In genomic region chr11:763549-764321, GRCh38 we compare ENCODE assay signal across 12 cellular contexts. TPM values are rescaled to one million over a fixed set of nuclear protein-coding genes. Genes with fewer than 3 reads are reported as not detected.
DNase-seq lines count a peak whose midpoint lies in the region; ATAC-seq, FAIRE-seq and TF ChIP-seq lines count a peak whose summit lies in the region.
"Had no signal": no experiment of that assay in that cellular context is flagged by ENCODE, and none has a peak within 500 bp of the region (broad histone marks: within the 10 kb centered on the region; RNA-seq: fewer than 3 reads in every experiment).

No MANE protein-coding gene starts in this region.

- H3K27me3 ChIP-seq in IMR-90 (ENCODE audit: control insufficient read depth, insufficient read depth, low read length) (no peaks in the 10 kb centered on the region), dorsolateral prefrontal cortex (no peaks in the 10 kb centered on the region), small intestine (ENCODE audit: control insufficient read depth in 2 of 2, insufficient read depth in 2 of 2, low read length in 2 of 2) (no peaks in the 10 kb centered on the region)
- H3K27me3 ChIP-seq: upper lobe of right lung had no signal

- H3K9me3 ChIP-seq in ES-I3 (ENCODE audit: control insufficient read depth, insufficient read depth, low read length) (no peaks in the 10 kb centered on the region), IMR-90 (ENCODE audit: control insufficient read depth, insufficient read depth, low read length) (no peaks in the 10 kb centered on the region), small intestine (ENCODE audit: control insufficient read depth, low read depth) (no peaks in the 10 kb centered on the region)
- H3K9me3 ChIP-seq: upper lobe of right lung had no signal

- no peak for TF ChIP-seq RAD21 in IMR-90 (IDR thresholded peaks at IDR 0.05; ENCODE audit: low read length)

- TF ChIP-seq POLR2A in IMR-90 (IDR thresholded peaks at IDR 0.05; ENCODE audit: low read depth, low read length), result no peak

- H3K27ac ChIP-seq in IMR-90 (ENCODE audit: insufficient read depth, low read length) (no peak overlapping the region), dorsolateral prefrontal cortex (peak overlapping the region in 46 of 59 donors; percentile 10 to 84 (median 58)), small intestine (ENCODE audit: low read depth in 1 of 2, low read length in 1 of 2) (peak overlapping the region; percentile 52 to 56)

- peaks cover 41% of the 10 kb centered on the region for H3K36me3 ChIP-seq in ES-I3 (ENCODE audit: insufficient read depth, low read length)
- H3K36me3 ChIP-seq in IMR-90 (ENCODE audit: control insufficient read depth, insufficient read depth, low read length), result peaks cover 65% of the 10 kb centered on the region
- H3K36me3 ChIP-seq in small intestine (ENCODE audit: control insufficient read depth in 2 of 2, insufficient read depth in 2 of 2, low read length in 2 of 2), result peaks cover 9 to 18% of the 10 kb centered on the region in 2 donors

- H4K20me1 ChIP-seq in IMR-90 (ENCODE audit: insufficient read depth, low read length), result peaks cover 43% of the 10 kb centered on the region

- in situ Hi-C loops in IMR-90 (cut with MboI; ENCODE audit: low sequenced_read_pairs), result no loop called here

- WGBS in IMR-90 (ENCODE audit: extremely low coverage in 2 of 2, insufficient read length in 1 of 2), 2 experiments, result 98% methylated on average over 9 of the region's 22 CpGs; no CpG with 5 or more reads in 1 of the 2 experiments
- WGBS in small intestine, 3 donors, result 82 to 85% (median 85%) methylated on average over 16 to 22 of the region's 22 CpGs

- no peak for TF ChIP-seq CTCF in IMR-90 (conservative IDR thresholded peaks at IDR 0.05; ENCODE audit: low read depth, low read length)
- no peak for TF ChIP-seq CTCF in dorsolateral prefrontal cortex (IDR thresholded peaks at IDR 0.05 in 54 of 56, conservative IDR thresholded peaks at IDR 0.05 in 2 of 56; ENCODE audit: low read depth in 1 of 56, partially characterized antibody in 56 of 56)

- H3K4me3 ChIP-seq in IMR-90 (ENCODE audit: insufficient read depth, low read depth, low read length) (no peak overlapping the region), dorsolateral prefrontal cortex (no peak overlapping the region), small intestine (ENCODE audit: low read depth in 1 of 2, low read length in 2 of 2) (no peak overlapping the region)
- H3K4me3 ChIP-seq: upper lobe of right lung had no signal

- no peak overlapping the region for H3K4me2 ChIP-seq in IMR-90 (ENCODE audit: low read depth, low read length)

- POLR2A ChIA-PET in IMR-90 (lab: Charles Lee; ENCODE audit: unreplicated experiment), result no interaction called here

- H3K56ac ChIP-seq in IMR-90 (ENCODE audit: extremely low read depth, insufficient read depth, low read length), result no peak overlapping the region

- no peak overlapping the region for H2BK20ac ChIP-seq in IMR-90 (ENCODE audit: low read depth, low read length)

- H4K5ac ChIP-seq in IMR-90 (ENCODE audit: low read depth, low read length), result no peak overlapping the region

- no peak overlapping the region for H2BK15ac ChIP-seq in IMR-90 (ENCODE audit: low read depth, low read length)

- CTCF ChIA-PET in IMR-90 (lab: Yijun Ruan, JAX), result no interaction called here

- H4K8ac ChIP-seq in IMR-90 (ENCODE audit: low read depth in 2 of 2, low read length in 2 of 2), result no peak overlapping the region

- TSS peak; percentile 59 for BruUV-seq in IMR-90 (replicated peaks; lab: Mats Ljungman, UMichigan)

- FAIRE-seq in small intestine (lab: Jason Lieb, UNC), result no peak

- peaks cover 6% of the 10 kb centered on the region; the same call in 1 of the 2 replicates for H3K4me1 ChIP-seq in ES-I3 (ENCODE audit: insufficient read depth, low read length)
- peaks cover 5% of the 10 kb centered on the region for H3K4me1 ChIP-seq in IMR-90 (ENCODE audit: control insufficient read depth, insufficient read depth, low read length)
- no peaks in the 10 kb centered on the region for H3K4me1 ChIP-seq in small intestine (ENCODE audit: control insufficient read depth in 2 of 2, insufficient read depth in 1 of 2, low read depth in 1 of 2, low read length in 1 of 2)
- H3K4me1 ChIP-seq: upper lobe of right lung had no signal

- ATAC-seq in IMR-90 (ENCODE audit: low read depth) (no peak), GM18498 (IDR thresholded peaks at IDR 0.05; ENCODE audit: unreplicated experiment) (no peak)

- H3K9me1 ChIP-seq in IMR-90 (ENCODE audit: insufficient read depth, low read length), result peaks cover 3% of the 10 kb centered on the region; the same call in 1 of the 2 replicates

- peak overlapping the region; percentile 19 for H2AK9ac ChIP-seq in IMR-90 (replicated peaks; ENCODE audit: low read depth, low read length, poor library complexity)

- no peak overlapping the region for H3K4ac ChIP-seq in IMR-90 (ENCODE audit: low read depth, low read length)

- H2AFZ ChIP-seq in IMR-90 (replicated peaks; ENCODE audit: low read length, poor library complexity), result peak overlapping the region; percentile 7

- peaks cover 8 to 44% of the 10 kb centered on the region in 2 experiments; a peak in 3 of 4 replicates for H3K79me1 ChIP-seq in IMR-90 (ENCODE audit: low read depth in 1 of 2, low read length in 2 of 2)

- H2BK120ac ChIP-seq in IMR-90 (ENCODE audit: low read depth, low read length), result no peak overlapping the region

- no peak overlapping the region for H3K18ac ChIP-seq in IMR-90 (ENCODE audit: low read depth, low read length)

- H3K9ac ChIP-seq in ES-I3 (ENCODE audit: low read depth, low read length), result 0 out of 2 replicates have a peak overlapping the region, but pooled peaks have one; percentile 3
- no peak overlapping the region for H3K9ac ChIP-seq in IMR-90 (ENCODE audit: low read depth, low read length)

- dilution Hi-C loops in IMR-90 (cut with HindIII; ENCODE audit: low sequenced_read_pairs, unreplicated experiment), result no loop called here

- intact Hi-C loops in IMR-90 (cut with micrococcal nuclease) (no loop called here), dorsolateral prefrontal cortex (cut with DNase I) (loop anchor here (2.0 to 5.0 kb wide), 2 partner anchors 15 to 36 kb away; no protein-coding TSS in a partner anchor)

- no peak overlapping the region for H3K23ac ChIP-seq in IMR-90 (ENCODE audit: low read depth, low read length)

- H3K14ac ChIP-seq in IMR-90 (replicated peaks; ENCODE audit: low read depth, low read length), result no peak overlapping the region

- DNase-seq in IMR-90 (no peak), dorsolateral prefrontal cortex (peak in 1 of 10 donors; percentile 41), small intestine (no peak), GM03348 (ENCODE audit: low spot score) (no peak), amygdala (lab: John Stamatoyannopoulos, UW) (no peak)
- DNase-seq: CD4-positive, CD25-positive, alpha-beta regulatory T cell; effector CD4-positive, alpha-beta T cell; SHP77; upper lobe of right lung had no signal

- no peak overlapping the region for H2AK5ac ChIP-seq in IMR-90 (ENCODE audit: low read depth, low read length)

- H2BK5ac ChIP-seq in IMR-90 (ENCODE audit: low read depth, low read length, poor library complexity, severe bottlenecking), result no peak overlapping the region

- H4K91ac ChIP-seq in IMR-90 (ENCODE audit: insufficient read depth, low read depth, low read length), result no peak overlapping the region

TF ChIP-seq in IMR-90, 13 proteins besides CTCF, POLR2A, EP300 and RAD21 (continues in another document):
- TF ChIP-seq MXI1 (IDR thresholded peaks at IDR 0.05; ENCODE audit: borderline replicate concordance, low read depth, low read length), result no peak
- no peak for TF ChIP-seq SMC3 (IDR thresholded peaks at IDR 0.05; ENCODE audit: low read depth, low read length)
- no peak for TF ChIP-seq CHD1 (IDR thresholded peaks at IDR 0.05; ENCODE audit: low read depth, low read length)

RNA-seq across cellular contexts. Expression of gene GATD1, which starts 13.6 kb away (rescaled TPM):
- total RNA-seq in IMR-90 (2012; rRNA removed), result 3.0 and 4.2 TPM in 2 replicates
- polyA plus RNA-seq in IMR-90 (2012; rRNA removed), result 48.1 and 52.5 TPM in 2 replicates
- polyA plus RNA-seq in IMR-90 (2012; cell fraction: cytosol; rRNA removed), result 61.4 and 99.9 TPM in 2 replicates
- polyA plus RNA-seq in IMR-90 (2012; cell fraction: nucleus; rRNA removed; ENCODE audit: low replicate concordance), result 288 and 910 TPM in 2 replicates
- 100 to 1,000 TPM in 50 of 120 experiments, 10 to 100 TPM in 70; 70.3 to 151 (median 96.8) TPM for total RNA-seq in dorsolateral prefrontal cortex
- polyA plus RNA-seq in small intestine, result 10 to 100 TPM; 12.2 to 46.0 (median 13.6) TPM

RNA-seq across cellular contexts. Expression of gene TALDO1, which starts 16.5 kb away (rescaled TPM):
- 147 and 156 TPM in 2 replicates for total RNA-seq in IMR-90 (2012; rRNA removed)
- polyA plus RNA-seq in IMR-90 (2012; rRNA removed), result 210 and 228 TPM in 2 replicates
- 201 and 282 TPM in 2 replicates for polyA plus RNA-seq in IMR-90 (2012; cell fraction: cytosol; rRNA removed)
- 134 and 144 TPM in 2 replicates for polyA plus RNA-seq in IMR-90 (2012; cell fraction: nucleus; rRNA removed; ENCODE audit: low replicate concordance)
- total RNA-seq in dorsolateral prefrontal cortex, result 100 to 1,000 TPM in 96 of 120 experiments, 10 to 100 TPM in 24; 58.9 to 258 (median 114) TPM
- polyA plus RNA-seq in small intestine, result 100 to 1,000 TPM; 163 to 188 (median 184) TPM

RNA-seq across cellular contexts. Expression of gene CEND1, which starts 26.2 kb away (rescaled TPM):
- total RNA-seq in IMR-90 (2012; rRNA removed) (0.83 and 0.90 TPM in 2 replicates), dorsolateral prefrontal cortex (100 to 1,000 TPM in 118 of 120 experiments, 10 to 100 TPM in 2; 70.6 to 312 (median 201) TPM)
- polyA plus RNA-seq in IMR-90 (2012; rRNA removed) (4.0 and 5.0 TPM in 2 replicates), small intestine (1 to 10 TPM in 1 of 3 donors, not detected in 2; 3.3 TPM)
- 3.3 and 5.1 TPM in 2 replicates for polyA plus RNA-seq in IMR-90 (2012; cell fraction: cytosol; rRNA removed)
- 1.7 and 3.7 TPM in 2 replicates for polyA plus RNA-seq in IMR-90 (2012; cell fraction: nucleus; rRNA removed; ENCODE audit: low replicate concordance)
- total RNA-seq: CD4-positive, CD25-positive, alpha-beta regulatory T cell; posterior vena cava; upper lobe of right lung had no signal

RNA-seq across cellular contexts. Expression of gene SLC25A22, which starts 34.3 kb away (rescaled TPM):
- total RNA-seq in IMR-90 (2012; rRNA removed) (7.2 and 8.2 TPM in 2 replicates), dorsolateral prefrontal cortex (100 to 1,000 TPM in 101 of 120 experiments, 10 to 100 TPM in 19; 48.1 to 186 (median 122) TPM)
- polyA plus RNA-seq in IMR-90 (2012; rRNA removed) (41.3 and 48.8 TPM in 2 replicates), small intestine (10 to 100 TPM; 10.5 to 21.9 (median 10.5) TPM)
- 33.9 and 46.7 TPM in 2 replicates for polyA plus RNA-seq in IMR-90 (2012; cell fraction: cytosol; rRNA removed)
- polyA plus RNA-seq in IMR-90 (2012; cell fraction: nucleus; rRNA removed; ENCODE audit: low replicate concordance), result 73.0 and 204 TPM in 2 replicates

RNA-seq across cellular contexts. Expression of gene PIDD1, which starts 41.3 kb away (rescaled TPM):
- total RNA-seq in IMR-90 (2012; rRNA removed), result 0.56 and 1.3 TPM in 2 replicates
- polyA plus RNA-seq in IMR-90 (2012; rRNA removed), result 16.4 and 20.3 TPM in 2 replicates
- polyA plus RNA-seq in IMR-90 (2012; cell fraction: cytosol; rRNA removed), result 8.2 and 12.3 TPM in 2 replicates
- polyA plus RNA-seq in IMR-90 (2012; cell fraction: nucleus; rRNA removed; ENCODE audit: low replicate concordance), result 104 and 312 TPM in 2 replicates
- total RNA-seq in dorsolateral prefrontal cortex, result 10 to 100 TPM; 15.0 to 65.5 (median 27.2) TPM
- polyA plus RNA-seq in small intestine, result 10 to 100 TPM; 20.7 to 47.0 (median 36.5) TPM

Comparison
In these comparisons a context has a peak if more than half of its experiments do, and no peak if none do; other contexts are left out.
1. RNA of gene GATD1, which starts 13.6 kb away (total RNA-seq): 70.3 to 151 TPM in dorsolateral prefrontal cortex; 3.0 to 4.2 TPM in IMR-90; every median in the first group is over 10 times any median in the second.
2. RNA of gene CEND1, which starts 26.2 kb away (total RNA-seq): 70.6 to 312 TPM in dorsolateral prefrontal cortex; 0.83 to 0.90 TPM in IMR-90; every median in the first group is over 10 times any median in the second.